ENCODE assay signal across 11 cellular contexts in genomic region chr14:99215277-99215676, GRCh38. TPM values are rescaled to one million over a fixed set of nuclear protein-coding genes. Genes with fewer than 3 reads are reported as not detected.
DNase-seq lines count a peak whose midpoint lies in the region; ATAC-seq, FAIRE-seq and TF ChIP-seq lines count a peak whose summit lies in the region.
"Had no signal": no experiment of that assay in that cellular context is flagged by ENCODE, and none has a peak within 500 bp of the region (broad histone marks: within the 10 kb centered on the region; RNA-seq: fewer than 3 reads in every experiment).

No MANE protein-coding gene starts in this region.

- intact Hi-C loops in psoas muscle (cut with DNase I), result no loop called here

- ATAC-seq in SK-N-SH treated with all-trans-retinoic acid at 6 μM for 48 hours, result peak; percentile 59
- ATAC-seq in psoas muscle, result peak in 1 of 4 donors; percentile 44
- ATAC-seq in GM21723 (IDR thresholded peaks at IDR 0.05; ENCODE audit: unreplicated experiment), result no peak
- no peak for ATAC-seq in GM21447 (IDR thresholded peaks at IDR 0.05; ENCODE audit: unreplicated experiment)

- no peaks in the 10 kb centered on the region for H3K36me3 ChIP-seq in psoas muscle (ENCODE audit: insufficient read depth in 1 of 2, low read depth in 1 of 2)

- H3K4me3 ChIP-seq in epithelial cell of proximal tubule (ENCODE audit: low read depth, low read length) (peak overlapping the region; percentile 26), psoas muscle (peak overlapping the region; percentile 23)

- peak; percentile 46 for DNase-seq in DMS79 treated with DMSO at 0.1 percent for 48 hours (lab: John Stamatoyannopoulos, UW)
- DNase-seq in epithelial cell of proximal tubule (ENCODE audit: low read depth), result no peak
- no peak for DNase-seq in psoas muscle
- DNase-seq in activated effector memory CD4-positive, alpha-beta T cell treated with anti-CD3 and anti-CD28 coated beads, Interleukin-2, amount 50 U/mL, for 16 hours, result no peak
- no peak for DNase-seq in RCC 7860 (ENCODE audit: low spot score)
- DNase-seq: NCI-H146; retina; stimulated activated naive CD4-positive, alpha-beta T cell treated with Interleukin-2 at 50 U/mL for 16 hours had no signal

- no peaks in the 10 kb centered on the region for H3K4me1 ChIP-seq in psoas muscle

- H3K27ac ChIP-seq in psoas muscle, result no peak overlapping the region

- FAIRE-seq in RCC 7860 (lab: Jason Lieb, UNC), result no peak

- H3K27me3 ChIP-seq in psoas muscle (ENCODE audit: insufficient read depth in 3 of 3, low read length in 2 of 3), result peaks cover 0 to 3% (median 0%) of the 10 kb centered on the region in 3 donors

- no peak for TF ChIP-seq CTCF in epithelial cell of proximal tubule (conservative IDR thresholded peaks at IDR 0.05; ENCODE audit: low read depth, low read length)
- TF ChIP-seq CTCF in psoas muscle (IDR thresholded peaks at IDR 0.05), result no peak

- 18 to 19% (median 18%) methylated on average over 16 of the region's 16 CpGs for WGBS in psoas muscle, 3 donors

- no peaks in the 10 kb centered on the region for H3K9me3 ChIP-seq in psoas muscle

TF ChIP-seq in SK-N-SH treated with all-trans-retinoic acid at 6 μM for 48 hours, 23 proteins besides CTCF, POLR2A, EP300 and RAD21:
- TF ChIP-seq ZC3H10 (CRISPR knock-in tag; IDR thresholded peaks at IDR 0.05) (no peak), OSR1 (CRISPR knock-in tag; IDR thresholded peaks at IDR 0.05) (no peak), CSDC2 (CRISPR knock-in tag; IDR thresholded peaks at IDR 0.05) (no peak), BACH2 (CRISPR knock-in tag; IDR thresholded peaks at IDR 0.05; ENCODE audit: borderline replicate concordance) (no peak), PPARA (CRISPR knock-in tag; IDR thresholded peaks at IDR 0.05; ENCODE audit: borderline replicate concordance) (no peak), TOX (CRISPR knock-in tag; IDR thresholded peaks at IDR 0.05; ENCODE audit: borderline replicate concordance) (no peak), ARNTL (CRISPR knock-in tag; IDR thresholded peaks at IDR 0.05; ENCODE audit: borderline replicate concordance, low read depth) (no peak), GLIS3 (CRISPR knock-in tag; IDR thresholded peaks at IDR 0.05) (no peak), PATZ1 (CRISPR knock-in tag; IDR thresholded peaks at IDR 0.05; ENCODE audit: borderline replicate concordance) (no peak), ZNF8 (CRISPR knock-in tag; IDR thresholded peaks at IDR 0.05) (no peak)

RNA-seq across cellular contexts. Expression of gene BCL11B, which starts 56.7 kb away (rescaled TPM):
- total RNA-seq in epithelial cell of proximal tubule (0.23 and 0.58 TPM in 2 replicates), psoas muscle (under 1 TPM in 3 of 4 donors, not detected in 1; 0.15 to 0.34 (median 0.17) TPM)
- under 1 TPM in 2 of 3 donors, not detected in 1; 0.01 to 0.03 TPM for polyA plus RNA-seq in psoas muscle
